8 cellular contexts compared by ENCODE assay signal in the genomic region with DNA sequence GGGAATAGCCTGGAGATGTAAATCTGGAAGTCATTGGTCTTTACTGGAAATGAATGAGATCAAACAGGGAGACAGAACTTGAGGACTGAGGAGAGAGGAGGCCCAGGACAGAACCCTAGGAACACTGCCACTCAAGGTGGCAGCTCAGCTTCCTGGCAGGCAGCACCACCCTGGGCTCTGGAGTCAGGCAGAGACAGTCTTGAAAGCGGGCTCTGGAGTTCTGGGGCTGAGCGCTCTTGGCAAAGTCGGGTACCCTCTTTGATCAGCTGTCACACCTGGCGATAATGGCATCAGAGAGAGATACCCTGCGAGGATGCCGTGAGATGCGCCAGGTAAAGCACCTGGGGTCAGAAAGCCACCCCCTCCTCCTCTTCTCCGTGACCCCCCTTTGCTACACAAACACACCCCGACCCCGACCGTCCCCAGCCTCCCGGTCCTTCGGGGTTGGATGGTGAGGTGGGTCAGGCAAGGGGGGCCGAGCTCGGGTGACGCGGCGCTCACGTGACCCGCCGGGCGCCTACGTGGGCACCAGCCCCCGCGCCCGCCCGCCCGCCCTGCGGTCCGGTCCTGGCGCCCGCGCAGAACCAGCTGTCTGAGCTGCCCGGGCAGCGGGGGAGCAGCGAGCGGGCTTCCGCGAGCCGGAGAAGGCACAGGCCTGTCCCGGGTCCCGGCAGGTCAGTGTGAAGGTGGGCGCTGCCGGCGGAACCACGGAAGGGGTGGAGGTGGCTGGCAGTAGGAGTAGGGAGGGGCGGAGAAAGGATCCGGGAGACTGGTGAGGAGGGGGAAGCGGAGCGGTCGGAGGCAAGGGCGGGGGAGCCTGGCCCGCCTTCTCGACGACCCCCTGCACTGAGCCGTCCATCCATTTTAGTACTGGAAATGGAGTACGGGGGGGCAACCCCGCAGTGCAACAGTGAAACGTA. TPM values are rescaled to one million over a fixed set of nuclear protein-coding genes. Genes with fewer than 3 reads are reported as not detected.
DNase-seq lines count a peak whose midpoint lies in the region; ATAC-seq and TF ChIP-seq lines count a peak whose summit lies in the region.

A gene with protein sequence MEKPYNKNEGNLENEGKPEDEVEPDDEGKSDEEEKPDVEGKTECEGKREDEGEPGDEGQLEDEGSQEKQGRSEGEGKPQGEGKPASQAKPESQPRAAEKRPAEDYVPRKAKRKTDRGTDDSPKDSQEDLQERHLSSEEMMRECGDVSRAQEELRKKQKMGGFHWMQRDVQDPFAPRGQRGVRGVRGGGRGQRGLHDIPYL (plus strand): TSS at position 579 of the 920 bp plus-strand sequence. CDS start 1,102 bp downstream, outside the sequence.

- TF ChIP-seq CTCF in fibroblast of pulmonary artery (IDR thresholded peaks at IDR 0.05; ENCODE audit: low read length, missing control alignments) (no peak), natural killer cell (IDR thresholded peaks at IDR 0.05) (no peak), vagina (IDR thresholded peaks at IDR 0.05) (no peak)

- peak within 1 kb of the TSS; percentile 58 for H3K4me3 Mint-ChIP-seq in activated T-helper 2 cell treated with anti-CD3 and anti-CD28 coated beads, Interferon-gamma antibody, Interleukin-2, Interleukin-4, amounts not matched to agents 10 μg/mL and 5 μg/mL and 100 μg/mL, durations not matched to agents 14 hours and 24 hours and 36 hours (ENCODE audit: low read depth)
- H3K4me3 Mint-ChIP-seq in natural killer cell = peak within 1 kb of the TSS; percentile 91

- no peaks in the 10 kb centered on the region for H3K36me3 ChIP-seq in vagina

- no peaks in the 10 kb centered on the region for H3K9me3 ChIP-seq in vagina

- ATAC-seq in HG02610 (IDR thresholded peaks at IDR 0.05; ENCODE audit: unreplicated experiment) = peak; percentile 84
- ATAC-seq in natural killer cell = peak; percentile 88 to 89 (median 88)

- H3K27me3 Mint-ChIP-seq in activated T-helper 2 cell treated with anti-CD3 and anti-CD28 coated beads, Interferon-gamma antibody, Interleukin-2, Interleukin-4, amounts not matched to agents 10 μg/mL and 5 μg/mL and 100 μg/mL, durations not matched to agents 14 hours and 24 hours and 36 hours (ENCODE audit: low read depth) = peaks cover 13% of the 10 kb centered on the region
- peaks cover 0 to 24% of the 10 kb centered on the region in 2 donors for H3K27me3 Mint-ChIP-seq in natural killer cell (ENCODE audit: low read depth in 2 of 2)

- no peak within 1 kb of the TSS for H3K27ac Mint-ChIP-seq in activated T-helper 2 cell treated with anti-CD3 and anti-CD28 coated beads, Interferon-gamma antibody, Interleukin-2, Interleukin-4, amounts not matched to agents 10 μg/mL and 5 μg/mL and 100 μg/mL, durations not matched to agents 14 hours and 24 hours and 36 hours
- H3K27ac Mint-ChIP-seq in natural killer cell = peak within 1 kb of the TSS; percentile 80 to 85

- no peaks in the 10 kb centered on the region for H3K27me3 ChIP-seq in vagina

- peak; percentile 45 for DNase-seq in NCI-H2196 (lab: John Stamatoyannopoulos, UW; ENCODE audit: unreplicated experiment)
- DNase-seq in NCI-H2196 treated with DMSO at 0.1 percent for 48 hours (lab: John Stamatoyannopoulos, UW; ENCODE audit: unreplicated experiment) = no peak
- DNase-seq in NCI-H2171 (lab: John Stamatoyannopoulos, UW) = peak; percentile 46
- no peak for DNase-seq in activated T-helper 2 cell treated with anti-CD3 and anti-CD28 coated beads, Interferon-gamma antibody, Interleukin-2, Interleukin-4, amounts not matched to agents 10 μg/mL and 5 μg/mL and 100 μg/mL, durations not matched to agents 14 hours and 24 hours and 36 hours (ENCODE audit: low spot score)
- peak; percentile 50 for DNase-seq in fibroblast of pulmonary artery (ENCODE audit: low read depth)
- peak; percentile 60 for DNase-seq in natural killer cell
- DNase-seq in vagina (ENCODE audit: extremely low spot score in 2 of 2) = no peak

- peaks cover 5% of the 10 kb centered on the region for H3K4me1 ChIP-seq in vagina

- no peaks in the 10 kb centered on the region for H3K36me3 Mint-ChIP-seq in activated T-helper 2 cell treated with anti-CD3 and anti-CD28 coated beads, Interferon-gamma antibody, Interleukin-2, Interleukin-4, amounts not matched to agents 10 μg/mL and 5 μg/mL and 100 μg/mL, durations not matched to agents 14 hours and 24 hours and 36 hours (ENCODE audit: low read depth)
- H3K36me3 Mint-ChIP-seq in natural killer cell = no peaks in the 10 kb centered on the region

- peak within 1 kb of the TSS; percentile 89 for H3K27ac ChIP-seq in vagina

- intact Hi-C loops in activated T-helper 2 cell treated with anti-CD3 and anti-CD28 coated beads, Interferon-gamma antibody, Interleukin-2, Interleukin-4, amounts not matched to agents 10 μg/mL and 5 μg/mL and 100 μg/mL, durations not matched to agents 14 hours and 24 hours and 36 hours (cut with micrococcal nuclease) = no loop called here
- intact Hi-C loops in natural killer cell (cut with micrococcal nuclease) (no loop called here), vagina (cut with DNase I) (no loop called here)

- no peaks in the 10 kb centered on the region for H3K9me3 Mint-ChIP-seq in activated T-helper 2 cell treated with anti-CD3 and anti-CD28 coated beads, Interferon-gamma antibody, Interleukin-2, Interleukin-4, amounts not matched to agents 10 μg/mL and 5 μg/mL and 100 μg/mL, durations not matched to agents 14 hours and 24 hours and 36 hours
- no peaks in the 10 kb centered on the region for H3K9me3 Mint-ChIP-seq in natural killer cell

- peak in 1 of 2 donors; percentile 17 for TF ChIP-seq POLR2A in vagina (IDR thresholded peaks at IDR 0.05)

- H3K4me3 ChIP-seq in fibroblast of pulmonary artery (replicated peaks; ENCODE audit: low read depth, low read length) (peak within 1 kb of the TSS; percentile 71), vagina (peak within 1 kb of the TSS; percentile 59)

- no peaks in the 10 kb centered on the region for H3K4me1 Mint-ChIP-seq in activated T-helper 2 cell treated with anti-CD3 and anti-CD28 coated beads, Interferon-gamma antibody, Interleukin-2, Interleukin-4, amounts not matched to agents 10 μg/mL and 5 μg/mL and 100 μg/mL, durations not matched to agents 14 hours and 24 hours and 36 hours (ENCODE audit: low read depth)
- H3K4me1 Mint-ChIP-seq in natural killer cell = peaks cover 7 to 16% of the 10 kb centered on the region in 2 donors

RNA-seq across cellular contexts. Expression of the gene that starts here (rescaled TPM):
- total RNA-seq in activated T-helper 2 cell treated with anti-CD3 and anti-CD28 coated beads, Interferon-gamma antibody, Interleukin-2, Interleukin-4, amounts not matched to agents 10 μg/mL and 5 μg/mL and 100 μg/mL, durations not matched to agents 14 hours and 24 hours and 36 hours = 0.78 and 0.87 TPM in 2 replicates
- total RNA-seq in natural killer cell (1 to 10 TPM; 6.2 to 8.7 (median 8.4) TPM), vagina (32.7 TPM)

Comparison
In these comparisons a context has a peak if more than half of its experiments do, and no peak if none do; other contexts are left out.
1. DNase-seq: peak in NCI-H2196 (single experiment), NCI-H2171 (single experiment), fibroblast of pulmonary artery (single experiment) and natural killer cell (single experiment); none in NCI-H2196 treated with DMSO at 0.1 percent for 48 hours (single experiment), activated T-helper 2 cell treated with anti-CD3 and anti-CD28 coated beads, Interferon-gamma antibody, Interleukin-2, Interleukin-4, amounts not matched to agents 10 μg/mL and 5 μg/mL and 100 μg/mL, durations not matched to agents 14 hours and 24 hours and 36 hours (single experiment) and vagina (0 of 2).